ENCODE assay signal across 1 cellular context in the genomic region with DNA sequence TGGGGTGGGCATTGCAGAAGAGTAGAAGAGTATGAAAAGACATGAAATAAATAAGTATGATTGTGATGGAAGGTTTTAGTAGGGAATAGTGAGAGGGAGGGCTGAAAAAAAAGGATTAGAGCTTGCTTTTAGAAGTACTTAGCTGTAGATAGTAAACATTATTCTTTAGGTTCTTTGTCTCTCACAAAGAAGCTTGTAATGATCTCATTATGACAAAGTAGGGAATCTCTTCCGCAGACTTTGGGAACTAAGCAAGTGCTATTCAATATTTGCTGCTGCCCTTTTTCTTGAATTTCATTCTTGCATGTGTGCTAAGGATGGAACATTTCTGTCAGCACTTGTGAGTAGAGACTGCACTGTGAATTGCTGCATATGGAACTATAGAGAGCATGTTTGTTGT.
A peak's percentile ranks its signal among the peaks of the same experiment; 100 is the strongest.
TF ChIP-seq lines count a peak whose summit lies in the region.

No MANE protein-coding gene starts in this region.

TF ChIP-seq in K562, 482 proteins besides CTCF, POLR2A, EP300 and RAD21 (continued from another document):
- TF ChIP-seq, protein P1, sequence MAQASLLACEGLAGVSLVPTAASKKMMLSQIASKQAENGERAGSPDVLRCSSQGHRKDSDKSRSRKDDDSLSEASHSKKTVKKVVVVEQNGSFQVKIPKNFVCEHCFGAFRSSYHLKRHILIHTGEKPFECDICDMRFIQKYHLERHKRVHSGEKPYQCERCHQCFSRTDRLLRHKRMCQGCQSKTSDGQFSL (CRISPR knock-in tag; IDR thresholded peaks at IDR 0.05) = no peak
- TF ChIP-seq, protein P1 (tag; IDR thresholded peaks at IDR 0.05) = peak in 1 of 2 experiments; percentile 17; a peak in 1 of 4 replicates
- no peak for TF ChIP-seq ZNF551 (CRISPR knock-in tag; IDR thresholded peaks at IDR 0.05)
- TF ChIP-seq PCBP2 (IDR thresholded peaks at IDR 0.05; ENCODE audit: low read depth, low read length, poor library complexity, severe bottlenecking) = peak; percentile 28
- no peak for TF ChIP-seq HDAC8 (tag; IDR thresholded peaks at IDR 0.05)
- TF ChIP-seq ARID2 (IDR thresholded peaks at IDR 0.05) = no peak
- no peak for TF ChIP-seq POLR3A (IDR thresholded peaks at IDR 0.05; ENCODE audit: borderline replicate concordance, extremely low read depth, insufficient read depth, insufficient read length)
- no peak for TF ChIP-seq ZNF695 (CRISPR knock-in tag; IDR thresholded peaks at IDR 0.05)
- no peak for TF ChIP-seq CREB3L1 (IDR thresholded peaks at IDR 0.05; ENCODE audit: borderline replicate concordance, low read depth)
- no peak for TF ChIP-seq ZNF133 (CRISPR knock-in tag; IDR thresholded peaks at IDR 0.05)
- no peak for TF ChIP-seq RNF2 (IDR thresholded peaks at IDR 0.05)
- no peak for TF ChIP-seq RERE (CRISPR knock-in tag; IDR thresholded peaks at IDR 0.05; ENCODE audit: borderline replicate concordance)
- TF ChIP-seq, protein P2, sequence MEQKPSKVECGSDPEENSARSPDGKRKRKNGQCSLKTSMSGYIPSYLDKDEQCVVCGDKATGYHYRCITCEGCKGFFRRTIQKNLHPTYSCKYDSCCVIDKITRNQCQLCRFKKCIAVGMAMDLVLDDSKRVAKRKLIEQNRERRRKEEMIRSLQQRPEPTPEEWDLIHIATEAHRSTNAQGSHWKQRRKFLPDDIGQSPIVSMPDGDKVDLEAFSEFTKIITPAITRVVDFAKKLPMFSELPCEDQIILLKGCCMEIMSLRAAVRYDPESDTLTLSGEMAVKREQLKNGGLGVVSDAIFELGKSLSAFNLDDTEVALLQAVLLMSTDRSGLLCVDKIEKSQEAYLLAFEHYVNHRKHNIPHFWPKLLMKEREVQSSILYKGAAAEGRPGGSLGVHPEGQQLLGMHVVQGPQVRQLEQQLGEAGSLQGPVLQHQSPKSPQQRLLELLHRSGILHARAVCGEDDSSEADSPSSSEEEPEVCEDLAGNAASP (IDR thresholded peaks at IDR 0.05) = no peak
- TF ChIP-seq, protein P3, sequence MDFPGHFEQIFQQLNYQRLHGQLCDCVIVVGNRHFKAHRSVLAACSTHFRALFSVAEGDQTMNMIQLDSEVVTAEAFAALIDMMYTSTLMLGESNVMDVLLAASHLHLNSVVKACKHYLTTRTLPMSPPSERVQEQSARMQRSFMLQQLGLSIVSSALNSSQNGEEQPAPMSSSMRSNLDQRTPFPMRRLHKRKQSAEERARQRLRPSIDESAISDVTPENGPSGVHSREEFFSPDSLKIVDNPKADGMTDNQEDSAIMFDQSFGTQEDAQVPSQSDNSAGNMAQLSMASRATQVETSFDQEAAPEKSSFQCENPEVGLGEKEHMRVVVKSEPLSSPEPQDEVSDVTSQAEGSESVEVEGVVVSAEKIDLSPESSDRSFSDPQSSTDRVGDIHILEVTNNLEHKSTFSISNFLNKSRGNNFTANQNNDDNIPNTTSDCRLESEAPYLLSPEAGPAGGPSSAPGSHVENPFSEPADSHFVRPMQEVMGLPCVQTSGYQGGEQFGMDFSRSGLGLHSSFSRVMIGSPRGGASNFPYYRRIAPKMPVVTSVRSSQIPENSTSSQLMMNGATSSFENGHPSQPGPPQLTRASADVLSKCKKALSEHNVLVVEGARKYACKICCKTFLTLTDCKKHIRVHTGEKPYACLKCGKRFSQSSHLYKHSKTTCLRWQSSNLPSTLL (IDR thresholded peaks at IDR 0.05) = no peak
